ENCODE assay signal across 26 cellular contexts in the genomic region with DNA sequence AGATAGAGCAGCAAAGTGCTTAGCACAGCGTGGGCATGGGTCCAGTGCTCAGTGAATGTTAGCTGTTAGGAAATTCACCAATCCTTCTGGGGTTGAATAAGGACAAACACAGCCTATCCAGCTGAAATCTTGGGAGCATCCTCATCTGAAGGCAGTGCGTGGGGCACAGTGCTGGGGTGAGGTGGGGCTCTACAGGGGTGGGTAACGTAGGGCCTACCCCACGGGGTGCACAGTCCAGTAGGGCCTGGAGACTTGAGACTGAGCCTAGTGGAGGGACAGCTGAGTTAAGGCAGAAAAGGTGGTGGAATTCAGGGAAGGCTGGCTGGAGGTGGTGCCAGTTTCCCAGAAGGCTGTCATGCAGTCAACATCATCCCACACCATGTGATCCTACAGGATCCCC.
"Had no signal": no experiment of that assay in that cellular context is flagged by ENCODE, and none has a peak within 500 bp of the region (broad histone marks: within the 10 kb centered on the region; RNA-seq: fewer than 3 reads in every experiment).

No MANE protein-coding gene starts in this region.

- H3K9me3 Mint-ChIP-seq: effector memory CD8-positive, alpha-beta T cell; naive thymus-derived CD4-positive, alpha-beta T cell; stimulated activated naive CD8-positive, alpha-beta T cell treated with anti-CD3 and anti-CD28 coated beads, Interleukin-15, Interleukin-2, amounts not matched to agents 100 ng/mL and 50 ng/mL, for 24 hours had no signal

- DNase-seq: cerebellar nuclear complex; cortex of kidney; effector memory CD8-positive, alpha-beta T cell; erythroblast; esophagus squamous epithelium; foreskin keratinocyte; heart right ventricle; hippocampal formation; left cardiac atrium; left lung; mesenchymal stem cell; midbrain; naive thymus-derived CD4-positive, alpha-beta T cell; occipital lobe; ovary; psoas muscle; right cardiac atrium; small intestine; stimulated activated CD4-positive, alpha-beta T cell treated with anti-CD3 and anti-CD28 coated beads, Interleukin-15, amount 100 ng/mL, for 24 hours; stimulated activated CD4-positive, alpha-beta T cell treated with anti-CD3 and anti-CD28 coated beads, Interleukin-2, amount 100 ng/mL, for 48 hours; upper lobe of left lung; uterus had no signal

- H3K27me3 ChIP-seq: ovary, tibial nerve, upper lobe of left lung, uterus had no signal

- H3K27ac Mint-ChIP-seq: effector memory CD8-positive, alpha-beta T cell; stimulated activated naive CD8-positive, alpha-beta T cell treated with anti-CD3 and anti-CD28 coated beads, Interleukin-15, Interleukin-2, amounts not matched to agents 100 ng/mL and 50 ng/mL, for 24 hours had no signal

- H3K9me3 ChIP-seq: esophagus squamous epithelium, gastroesophageal sphincter, heart right ventricle, left lung, ovary, psoas muscle, thoracic aorta, tibial nerve, upper lobe of left lung, uterus had no signal

- ATAC-seq: effector memory CD8-positive, alpha-beta T cell; foreskin keratinocyte; gastroesophageal sphincter; heart right ventricle; left lung; naive thymus-derived CD4-positive, alpha-beta T cell; psoas muscle; right cardiac atrium had no signal

- H3K4me3 Mint-ChIP-seq: effector memory CD8-positive, alpha-beta T cell; naive thymus-derived CD4-positive, alpha-beta T cell; stimulated activated naive CD8-positive, alpha-beta T cell treated with anti-CD3 and anti-CD28 coated beads, Interleukin-15, Interleukin-2, amounts not matched to agents 100 ng/mL and 50 ng/mL, for 24 hours had no signal

- H3K4me1 ChIP-seq: esophagus squamous epithelium, foreskin keratinocyte, left lung, uterus had no signal

- H3K36me3 Mint-ChIP-seq: naive thymus-derived CD4-positive, alpha-beta T cell had no signal

- H3K4me3 ChIP-seq: esophagus squamous epithelium, gastroesophageal sphincter, heart right ventricle, left lung, ovary, psoas muscle, thoracic aorta, tibial nerve, upper lobe of left lung, uterus had no signal

- H3K36me3 ChIP-seq: esophagus squamous epithelium, gastroesophageal sphincter, heart right ventricle, left lung, ovary, thoracic aorta, tibial nerve, upper lobe of left lung, uterus had no signal

- H3K27ac ChIP-seq: esophagus squamous epithelium, foreskin keratinocyte, gastroesophageal sphincter, heart right ventricle, left lung, ovary, psoas muscle, thoracic aorta, tibial nerve, upper lobe of left lung, uterus had no signal
